Comparison of ENCODE assay signal across 1 cellular context in the genomic region with DNA sequence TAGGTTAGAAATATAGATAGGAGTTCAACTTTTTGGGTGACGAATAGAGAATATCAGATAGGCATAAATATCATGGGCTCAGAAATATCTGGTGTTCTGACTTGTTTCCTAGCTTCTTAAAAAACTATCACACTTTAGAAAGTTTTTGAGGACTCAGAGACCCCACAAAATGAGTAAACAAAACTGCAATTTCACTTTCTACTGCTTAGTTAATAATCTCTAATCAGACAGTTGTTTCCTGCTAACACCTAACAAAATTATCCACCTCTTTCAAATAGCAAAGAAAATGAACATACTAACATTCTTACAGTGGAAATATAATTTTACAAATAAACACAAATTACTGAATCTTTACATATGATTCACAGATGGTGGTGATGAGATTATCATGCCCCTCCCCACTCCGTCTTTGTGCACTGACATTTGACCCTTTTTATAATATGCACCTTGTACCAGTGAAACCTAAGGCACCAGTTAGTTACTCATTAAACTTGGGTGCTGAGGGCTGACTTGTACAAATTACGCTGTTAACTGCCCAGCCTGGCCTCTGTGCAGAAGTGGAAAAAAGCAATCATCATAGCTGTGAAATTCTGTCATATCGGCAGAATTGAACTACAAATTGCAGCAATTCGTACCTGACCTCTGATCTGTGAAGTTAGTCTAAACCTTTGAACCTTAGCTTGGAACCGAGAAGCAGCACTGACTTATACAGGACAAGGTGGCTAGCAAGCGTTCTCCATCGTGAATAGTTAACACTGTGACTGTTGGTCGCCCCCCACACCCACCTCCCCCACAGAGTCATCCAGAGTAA.
A peak's percentile ranks its signal among the peaks of the same experiment; 100 is the strongest.
TF ChIP-seq lines count a peak whose summit lies in the region.

No MANE protein-coding gene starts in this region.

TF ChIP-seq in HepG2, 621 proteins besides CTCF, POLR2A, EP300 and RAD21 (continued from another document and continues in another):
- no peak for TF ChIP-seq ZFP90 (CRISPR knock-in tag; IDR thresholded peaks at IDR 0.05; ENCODE audit: borderline replicate concordance)
- TF ChIP-seq HOXA5 (CRISPR knock-in tag; IDR thresholded peaks at IDR 0.05), result peak; percentile 92
- TF ChIP-seq CHD4 (IDR thresholded peaks at IDR 0.05; ENCODE audit: borderline replicate concordance, low read length), result no peak
- TF ChIP-seq U2AF1 (optimal IDR thresholded peaks at IDR 0.05; ENCODE audit: low read depth, low read length), result no peak
- no peak for TF ChIP-seq MAF1 (CRISPR knock-in tag; IDR thresholded peaks at IDR 0.05; ENCODE audit: borderline replicate concordance)
- TF ChIP-seq, protein P1, sequence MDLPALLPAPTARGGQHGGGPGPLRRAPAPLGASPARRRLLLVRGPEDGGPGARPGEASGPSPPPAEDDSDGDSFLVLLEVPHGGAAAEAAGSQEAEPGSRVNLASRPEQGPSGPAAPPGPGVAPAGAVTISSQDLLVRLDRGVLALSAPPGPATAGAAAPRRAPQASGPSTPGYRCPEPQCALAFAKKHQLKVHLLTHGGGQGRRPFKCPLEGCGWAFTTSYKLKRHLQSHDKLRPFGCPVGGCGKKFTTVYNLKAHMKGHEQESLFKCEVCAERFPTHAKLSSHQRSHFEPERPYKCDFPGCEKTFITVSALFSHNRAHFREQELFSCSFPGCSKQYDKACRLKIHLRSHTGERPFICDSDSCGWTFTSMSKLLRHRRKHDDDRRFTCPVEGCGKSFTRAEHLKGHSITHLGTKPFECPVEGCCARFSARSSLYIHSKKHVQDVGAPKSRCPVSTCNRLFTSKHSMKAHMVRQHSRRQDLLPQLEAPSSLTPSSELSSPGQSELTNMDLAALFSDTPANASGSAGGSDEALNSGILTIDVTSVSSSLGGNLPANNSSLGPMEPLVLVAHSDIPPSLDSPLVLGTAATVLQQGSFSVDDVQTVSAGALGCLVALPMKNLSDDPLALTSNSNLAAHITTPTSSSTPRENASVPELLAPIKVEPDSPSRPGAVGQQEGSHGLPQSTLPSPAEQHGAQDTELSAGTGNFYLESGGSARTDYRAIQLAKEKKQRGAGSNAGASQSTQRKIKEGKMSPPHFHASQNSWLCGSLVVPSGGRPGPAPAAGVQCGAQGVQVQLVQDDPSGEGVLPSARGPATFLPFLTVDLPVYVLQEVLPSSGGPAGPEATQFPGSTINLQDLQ (CRISPR knock-in tag; IDR thresholded peaks at IDR 0.05), result no peak
- TF ChIP-seq ZNF850 (CRISPR knock-in tag; conservative IDR thresholded peaks at IDR 0.05), result no peak
- no peak for TF ChIP-seq JUND (CRISPR knock-in tag; IDR thresholded peaks at IDR 0.05)
- TF ChIP-seq ZNF34 (CRISPR knock-in tag; IDR thresholded peaks at IDR 0.05; ENCODE audit: borderline replicate concordance), result no peak
- TF ChIP-seq DNMT3B (CRISPR knock-in tag; conservative IDR thresholded peaks at IDR 0.05), result no peak
- TF ChIP-seq, protein P2, sequence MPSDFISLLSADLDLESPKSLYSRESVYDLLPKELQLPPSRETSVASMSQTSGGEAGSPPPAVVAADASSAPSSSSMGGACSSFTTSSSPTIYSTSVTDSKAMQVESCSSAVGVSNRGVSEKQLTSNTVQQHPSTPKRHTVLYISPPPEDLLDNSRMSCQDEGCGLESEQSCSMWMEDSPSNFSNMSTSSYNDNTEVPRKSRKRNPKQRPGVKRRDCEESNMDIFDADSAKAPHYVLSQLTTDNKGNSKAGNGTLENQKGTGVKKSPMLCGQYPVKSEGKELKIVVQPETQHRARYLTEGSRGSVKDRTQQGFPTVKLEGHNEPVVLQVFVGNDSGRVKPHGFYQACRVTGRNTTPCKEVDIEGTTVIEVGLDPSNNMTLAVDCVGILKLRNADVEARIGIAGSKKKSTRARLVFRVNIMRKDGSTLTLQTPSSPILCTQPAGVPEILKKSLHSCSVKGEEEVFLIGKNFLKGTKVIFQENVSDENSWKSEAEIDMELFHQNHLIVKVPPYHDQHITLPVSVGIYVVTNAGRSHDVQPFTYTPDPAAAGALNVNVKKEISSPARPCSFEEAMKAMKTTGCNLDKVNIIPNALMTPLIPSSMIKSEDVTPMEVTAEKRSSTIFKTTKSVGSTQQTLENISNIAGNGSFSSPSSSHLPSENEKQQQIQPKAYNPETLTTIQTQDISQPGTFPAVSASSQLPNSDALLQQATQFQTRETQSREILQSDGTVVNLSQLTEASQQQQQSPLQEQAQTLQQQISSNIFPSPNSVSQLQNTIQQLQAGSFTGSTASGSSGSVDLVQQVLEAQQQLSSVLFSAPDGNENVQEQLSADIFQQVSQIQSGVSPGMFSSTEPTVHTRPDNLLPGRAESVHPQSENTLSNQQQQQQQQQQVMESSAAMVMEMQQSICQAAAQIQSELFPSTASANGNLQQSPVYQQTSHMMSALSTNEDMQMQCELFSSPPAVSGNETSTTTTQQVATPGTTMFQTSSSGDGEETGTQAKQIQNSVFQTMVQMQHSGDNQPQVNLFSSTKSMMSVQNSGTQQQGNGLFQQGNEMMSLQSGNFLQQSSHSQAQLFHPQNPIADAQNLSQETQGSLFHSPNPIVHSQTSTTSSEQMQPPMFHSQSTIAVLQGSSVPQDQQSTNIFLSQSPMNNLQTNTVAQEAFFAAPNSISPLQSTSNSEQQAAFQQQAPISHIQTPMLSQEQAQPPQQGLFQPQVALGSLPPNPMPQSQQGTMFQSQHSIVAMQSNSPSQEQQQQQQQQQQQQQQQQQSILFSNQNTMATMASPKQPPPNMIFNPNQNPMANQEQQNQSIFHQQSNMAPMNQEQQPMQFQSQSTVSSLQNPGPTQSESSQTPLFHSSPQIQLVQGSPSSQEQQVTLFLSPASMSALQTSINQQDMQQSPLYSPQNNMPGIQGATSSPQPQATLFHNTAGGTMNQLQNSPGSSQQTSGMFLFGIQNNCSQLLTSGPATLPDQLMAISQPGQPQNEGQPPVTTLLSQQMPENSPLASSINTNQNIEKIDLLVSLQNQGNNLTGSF (CRISPR knock-in tag; IDR thresholded peaks at IDR 0.05), result no peak
- TF ChIP-seq WIZ (CRISPR knock-in tag; IDR thresholded peaks at IDR 0.05), result no peak
- TF ChIP-seq SMC3 (IDR thresholded peaks at IDR 0.05; ENCODE audit: low read length), result peak; percentile 32; the same call in 1 of the 2 replicates
- TF ChIP-seq SOX6 (IDR thresholded peaks at IDR 0.05), result no peak
- TF ChIP-seq SOX6 (CRISPR knock-in tag; IDR thresholded peaks at IDR 0.05), result peak; percentile 89
- TF ChIP-seq, protein P3, sequence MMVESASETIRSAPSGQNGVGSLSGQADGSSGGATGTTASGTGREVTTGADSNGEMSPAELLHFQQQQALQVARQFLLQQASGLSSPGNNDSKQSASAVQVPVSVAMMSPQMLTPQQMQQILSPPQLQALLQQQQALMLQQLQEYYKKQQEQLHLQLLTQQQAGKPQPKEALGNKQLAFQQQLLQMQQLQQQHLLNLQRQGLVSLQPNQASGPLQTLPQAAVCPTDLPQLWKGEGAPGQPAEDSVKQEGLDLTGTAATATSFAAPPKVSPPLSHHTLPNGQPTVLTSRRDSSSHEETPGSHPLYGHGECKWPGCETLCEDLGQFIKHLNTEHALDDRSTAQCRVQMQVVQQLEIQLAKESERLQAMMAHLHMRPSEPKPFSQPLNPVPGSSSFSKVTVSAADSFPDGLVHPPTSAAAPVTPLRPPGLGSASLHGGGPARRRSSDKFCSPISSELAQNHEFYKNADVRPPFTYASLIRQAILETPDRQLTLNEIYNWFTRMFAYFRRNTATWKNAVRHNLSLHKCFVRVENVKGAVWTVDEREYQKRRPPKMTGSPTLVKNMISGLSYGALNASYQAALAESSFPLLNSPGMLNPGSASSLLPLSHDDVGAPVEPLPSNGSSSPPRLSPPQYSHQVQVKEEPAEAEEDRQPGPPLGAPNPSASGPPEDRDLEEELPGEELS (CRISPR knock-in tag; IDR thresholded peaks at IDR 0.05), result peak; percentile 82
- peak; percentile 75 for TF ChIP-seq GATAD2A (CRISPR knock-in tag; IDR thresholded peaks at IDR 0.05)
- TF ChIP-seq HMG20A (CRISPR knock-in tag; IDR thresholded peaks at IDR 0.05; ENCODE audit: borderline replicate concordance), result peak; percentile 90; the same call in 1 of the 2 replicates
- no peak for TF ChIP-seq PAX8 (CRISPR knock-in tag; IDR thresholded peaks at IDR 0.05; ENCODE audit: borderline replicate concordance)
- TF ChIP-seq SP140L (CRISPR knock-in tag; IDR thresholded peaks at IDR 0.05; ENCODE audit: borderline replicate concordance), result no peak
- TF ChIP-seq NCOA5 (CRISPR knock-in tag; IDR thresholded peaks at IDR 0.05), result no peak
- TF ChIP-seq, protein P4, sequence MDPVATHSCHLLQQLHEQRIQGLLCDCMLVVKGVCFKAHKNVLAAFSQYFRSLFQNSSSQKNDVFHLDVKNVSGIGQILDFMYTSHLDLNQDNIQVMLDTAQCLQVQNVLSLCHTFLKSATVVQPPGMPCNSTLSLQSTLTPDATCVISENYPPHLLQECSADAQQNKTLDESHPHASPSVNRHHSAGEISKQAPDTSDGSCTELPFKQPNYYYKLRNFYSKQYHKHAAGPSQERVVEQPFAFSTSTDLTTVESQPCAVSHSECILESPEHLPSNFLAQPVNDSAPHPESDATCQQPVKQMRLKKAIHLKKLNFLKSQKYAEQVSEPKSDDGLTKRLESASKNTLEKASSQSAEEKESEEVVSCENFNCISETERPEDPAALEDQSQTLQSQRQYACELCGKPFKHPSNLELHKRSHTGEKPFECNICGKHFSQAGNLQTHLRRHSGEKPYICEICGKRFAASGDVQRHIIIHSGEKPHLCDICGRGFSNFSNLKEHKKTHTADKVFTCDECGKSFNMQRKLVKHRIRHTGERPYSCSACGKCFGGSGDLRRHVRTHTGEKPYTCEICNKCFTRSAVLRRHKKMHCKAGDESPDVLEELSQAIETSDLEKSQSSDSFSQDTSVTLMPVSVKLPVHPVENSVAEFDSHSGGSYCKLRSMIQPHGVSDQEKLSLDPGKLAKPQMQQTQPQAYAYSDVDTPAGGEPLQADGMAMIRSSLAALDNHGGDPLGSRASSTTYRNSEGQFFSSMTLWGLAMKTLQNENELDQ (CRISPR knock-in tag; IDR thresholded peaks at IDR 0.05; ENCODE audit: borderline replicate concordance), result no peak
- TF ChIP-seq, protein P5, sequence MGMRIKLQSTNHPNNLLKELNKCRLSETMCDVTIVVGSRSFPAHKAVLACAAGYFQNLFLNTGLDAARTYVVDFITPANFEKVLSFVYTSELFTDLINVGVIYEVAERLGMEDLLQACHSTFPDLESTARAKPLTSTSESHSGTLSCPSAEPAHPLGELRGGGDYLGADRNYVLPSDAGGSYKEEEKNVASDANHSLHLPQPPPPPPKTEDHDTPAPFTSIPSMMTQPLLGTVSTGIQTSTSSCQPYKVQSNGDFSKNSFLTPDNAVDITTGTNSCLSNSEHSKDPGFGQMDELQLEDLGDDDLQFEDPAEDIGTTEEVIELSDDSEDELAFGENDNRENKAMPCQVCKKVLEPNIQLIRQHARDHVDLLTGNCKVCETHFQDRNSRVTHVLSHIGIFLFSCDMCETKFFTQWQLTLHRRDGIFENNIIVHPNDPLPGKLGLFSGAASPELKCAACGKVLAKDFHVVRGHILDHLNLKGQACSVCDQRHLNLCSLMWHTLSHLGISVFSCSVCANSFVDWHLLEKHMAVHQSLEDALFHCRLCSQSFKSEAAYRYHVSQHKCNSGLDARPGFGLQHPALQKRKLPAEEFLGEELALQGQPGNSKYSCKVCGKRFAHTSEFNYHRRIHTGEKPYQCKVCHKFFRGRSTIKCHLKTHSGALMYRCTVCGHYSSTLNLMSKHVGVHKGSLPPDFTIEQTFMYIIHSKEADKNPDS (CRISPR knock-in tag; IDR thresholded peaks at IDR 0.05), result no peak
- TF ChIP-seq, protein P6, sequence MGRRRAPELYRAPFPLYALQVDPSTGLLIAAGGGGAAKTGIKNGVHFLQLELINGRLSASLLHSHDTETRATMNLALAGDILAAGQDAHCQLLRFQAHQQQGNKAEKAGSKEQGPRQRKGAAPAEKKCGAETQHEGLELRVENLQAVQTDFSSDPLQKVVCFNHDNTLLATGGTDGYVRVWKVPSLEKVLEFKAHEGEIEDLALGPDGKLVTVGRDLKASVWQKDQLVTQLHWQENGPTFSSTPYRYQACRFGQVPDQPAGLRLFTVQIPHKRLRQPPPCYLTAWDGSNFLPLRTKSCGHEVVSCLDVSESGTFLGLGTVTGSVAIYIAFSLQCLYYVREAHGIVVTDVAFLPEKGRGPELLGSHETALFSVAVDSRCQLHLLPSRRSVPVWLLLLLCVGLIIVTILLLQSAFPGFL (CRISPR knock-in tag; IDR thresholded peaks at IDR 0.05), result no peak
- 0 out of 2 replicates have a peak, but pooled peaks have one; percentile 55 for TF ChIP-seq SMYD3 (CRISPR knock-in tag; IDR thresholded peaks at IDR 0.05)
- 0 out of 2 replicates have a peak, but pooled peaks have one; percentile 14 for TF ChIP-seq ZNF121 (CRISPR knock-in tag; IDR thresholded peaks at IDR 0.05)
- TF ChIP-seq TMF1 (CRISPR knock-in tag; IDR thresholded peaks at IDR 0.05; ENCODE audit: low read depth), result peak; percentile 61; the same call in 1 of the 2 replicates
- no peak for TF ChIP-seq RFX1 (IDR thresholded peaks at IDR 0.05)
- no peak for TF ChIP-seq ZMAT3 (CRISPR knock-in tag; conservative IDR thresholded peaks at IDR 0.05)
- no peak for TF ChIP-seq ZSCAN30 (CRISPR knock-in tag; IDR thresholded peaks at IDR 0.05)
- TF ChIP-seq, protein P7, sequence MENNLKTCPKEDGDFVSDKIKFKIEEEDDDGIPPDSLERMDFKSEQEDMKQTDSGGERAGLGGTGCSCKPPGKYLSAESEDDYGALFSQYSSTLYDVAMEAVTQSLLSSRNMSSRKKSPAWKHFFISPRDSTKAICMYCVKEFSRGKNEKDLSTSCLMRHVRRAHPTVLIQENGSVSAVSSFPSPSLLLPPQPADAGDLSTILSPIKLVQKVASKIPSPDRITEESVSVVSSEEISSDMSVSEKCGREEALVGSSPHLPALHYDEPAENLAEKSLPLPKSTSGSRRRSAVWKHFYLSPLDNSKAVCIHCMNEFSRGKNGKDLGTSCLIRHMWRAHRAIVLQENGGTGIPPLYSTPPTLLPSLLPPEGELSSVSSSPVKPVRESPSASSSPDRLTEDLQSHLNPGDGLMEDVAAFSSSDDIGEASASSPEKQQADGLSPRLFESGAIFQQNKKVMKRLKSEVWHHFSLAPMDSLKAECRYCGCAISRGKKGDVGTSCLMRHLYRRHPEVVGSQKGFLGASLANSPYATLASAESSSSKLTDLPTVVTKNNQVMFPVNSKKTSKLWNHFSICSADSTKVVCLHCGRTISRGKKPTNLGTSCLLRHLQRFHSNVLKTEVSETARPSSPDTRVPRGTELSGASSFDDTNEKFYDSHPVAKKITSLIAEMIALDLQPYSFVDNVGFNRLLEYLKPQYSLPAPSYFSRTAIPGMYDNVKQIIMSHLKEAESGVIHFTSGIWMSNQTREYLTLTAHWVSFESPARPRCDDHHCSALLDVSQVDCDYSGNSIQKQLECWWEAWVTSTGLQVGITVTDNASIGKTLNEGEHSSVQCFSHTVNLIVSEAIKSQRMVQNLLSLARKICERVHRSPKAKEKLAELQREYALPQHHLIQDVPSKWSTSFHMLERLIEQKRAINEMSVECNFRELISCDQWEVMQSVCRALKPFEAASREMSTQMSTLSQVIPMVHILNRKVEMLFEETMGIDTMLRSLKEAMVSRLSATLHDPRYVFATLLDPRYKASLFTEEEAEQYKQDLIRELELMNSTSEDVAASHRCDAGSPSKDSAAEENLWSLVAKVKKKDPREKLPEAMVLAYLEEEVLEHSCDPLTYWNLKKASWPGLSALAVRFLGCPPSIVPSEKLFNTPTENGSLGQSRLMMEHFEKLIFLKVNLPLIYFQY (CRISPR knock-in tag; IDR thresholded peaks at IDR 0.05; ENCODE audit: borderline replicate concordance), result no peak
- TF ChIP-seq ZNF879 (CRISPR knock-in tag; IDR thresholded peaks at IDR 0.05), result no peak
- TF ChIP-seq IKZF1 (IDR thresholded peaks at IDR 0.05), result no peak
- TF ChIP-seq AGO2 (optimal IDR thresholded peaks at IDR 0.05; ENCODE audit: low read depth, low read length), result no peak
